In genomic region chr1:905071-905749, GRCh38 we compare ENCODE assay signal across 8 cellular contexts. TPM values are rescaled to one million over a fixed set of nuclear protein-coding genes. Genes with fewer than 3 reads are reported as not detected.
DNase-seq lines count a peak whose midpoint lies in the region; ATAC-seq and TF ChIP-seq lines count a peak whose summit lies in the region.

No MANE protein-coding gene starts in this region.

- H3K4me3 Mint-ChIP-seq in naive thymus-derived CD8-positive, alpha-beta T cell, result peak overlapping the region; percentile 67 to 89 (median 75)

- peak overlapping the region; percentile 64 for H3K4me3 ChIP-seq in OCI-LY7 (ENCODE audit: low read depth, low read length, poor library complexity, severe bottlenecking)
- H3K4me3 ChIP-seq in effector memory CD4-positive, alpha-beta T cell (ENCODE audit: insufficient read depth, low read depth, low read length, poor library complexity, severe bottlenecking), result peak overlapping the region; percentile 20

- H3K27ac ChIP-seq in OCI-LY7 (ENCODE audit: low read depth, low read length, poor library complexity, severe bottlenecking), result no peak overlapping the region
- H3K27ac ChIP-seq in effector memory CD4-positive, alpha-beta T cell (ENCODE audit: insufficient read depth, low read length, poor library complexity, severe bottlenecking), result no peak overlapping the region

- DNase-seq in NCI-H82 (lab: John Stamatoyannopoulos, UW) (peak; percentile 52), NCI-H82 treated with DMSO at 0.1 percent for 48 hours (lab: John Stamatoyannopoulos, UW; ENCODE audit: unreplicated experiment) (no peak), OCI-LY7 (ENCODE audit: low spot score) (peak; percentile 50), COLO668 (lab: John Stamatoyannopoulos, UW; ENCODE audit: unreplicated experiment) (no peak)
- no peak for DNase-seq in effector memory CD4-positive, alpha-beta T cell
- DNase-seq in naive thymus-derived CD8-positive, alpha-beta T cell, result peak in 4 of 10 donors; percentile 9 to 35 (median 27)
- no peak for DNase-seq in stimulated activated naive CD4-positive, alpha-beta T cell treated with Interleukin-2 at 50 U/mL for 16 hours (lab: John Stamatoyannopoulos, UW)

- POLR2A ChIA-PET in OCI-LY7 (lab: Charles Lee), result interaction anchor here (0.6 kb wide), 1 partner anchor 97 kb away, joined by 7 read pairs; no protein-coding TSS in a partner anchor
- POLR2A ChIA-PET in naive thymus-derived CD8-positive, alpha-beta T cell (lab: Charles Lee), result interaction anchor here (0.6 to 2.1 kb wide), 5 partner anchors 15 to 71 kb away, joined by 4 to 6 read pairs (median 4); partner anchors contain the start of gene NOC2L

- peak overlapping the region in 2 of 10 donors; percentile 34 to 75 for H3K27ac Mint-ChIP-seq in naive thymus-derived CD8-positive, alpha-beta T cell

- H3K9me3 ChIP-seq in OCI-LY7 (ENCODE audit: low read length), result no peaks in the 10 kb centered on the region
- H3K9me3 ChIP-seq in effector memory CD4-positive, alpha-beta T cell (ENCODE audit: control insufficient read depth, low read length), result no peaks in the 10 kb centered on the region

- H3K4me1 Mint-ChIP-seq in naive thymus-derived CD8-positive, alpha-beta T cell, result peaks cover 7 to 15% (median 12%) of the 10 kb centered on the region in 4 donors

- peak overlapping the region; percentile 56 for H3K4me2 ChIP-seq in OCI-LY7 (ENCODE audit: low read length)

- no peaks in the 10 kb centered on the region for H3K36me3 ChIP-seq in OCI-LY7 (ENCODE audit: insufficient read depth, low read length)
- H3K36me3 ChIP-seq in effector memory CD4-positive, alpha-beta T cell (ENCODE audit: control insufficient read depth, insufficient read depth, low read length), result no peaks in the 10 kb centered on the region

- H3K27me3 Mint-ChIP-seq in naive thymus-derived CD8-positive, alpha-beta T cell, result peaks cover 6 to 47% (median 22%) of the 10 kb centered on the region in 5 donors

- no TSS peak for BruUV-seq in OCI-LY7 (replicated peaks; lab: Mats Ljungman, UMichigan)

- H3K79me2 ChIP-seq in OCI-LY7 (ENCODE audit: insufficient read depth, low read depth, low read length), result no peaks in the 10 kb centered on the region

- no peaks in the 10 kb centered on the region for H4K20me1 ChIP-seq in OCI-LY7 (ENCODE audit: insufficient read depth, low read length)

- H3K27me3 ChIP-seq in effector memory CD4-positive, alpha-beta T cell (replicated peaks; ENCODE audit: control insufficient read depth, insufficient read depth, low read length, poor library complexity, severe bottlenecking), result peaks cover 19% of the 10 kb centered on the region

- peak; percentile 35 to 37 for ATAC-seq in naive thymus-derived CD8-positive, alpha-beta T cell
- no peak for ATAC-seq in GM19395 (IDR thresholded peaks at IDR 0.05; ENCODE audit: unreplicated experiment)

- peaks cover 7% of the 10 kb centered on the region for H3K4me1 ChIP-seq in OCI-LY7 (ENCODE audit: insufficient read depth, low read length, poor library complexity, severe bottlenecking)
- peaks cover 10% of the 10 kb centered on the region for H3K4me1 ChIP-seq in effector memory CD4-positive, alpha-beta T cell (ENCODE audit: control insufficient read depth, insufficient read depth, low read length, poor library complexity, severe bottlenecking)

- H3K9me3 Mint-ChIP-seq in naive thymus-derived CD8-positive, alpha-beta T cell, result peaks cover 0 to 5% (median 0%) of the 10 kb centered on the region in 9 donors

- H3K36me3 Mint-ChIP-seq in naive thymus-derived CD8-positive, alpha-beta T cell, result no peaks in the 10 kb centered on the region

- H3K9me2 ChIP-seq in OCI-LY7 (ENCODE audit: insufficient read depth, low read length), result no peaks in the 10 kb centered on the region

- peak overlapping the region; percentile 26; the same call in 1 of the 2 replicates for H2AFZ ChIP-seq in OCI-LY7 (ENCODE audit: low read length)

- no peak for TF ChIP-seq CTCF in OCI-LY7 (conservative IDR thresholded peaks at IDR 0.05; ENCODE audit: low read length)

- intact Hi-C loops in OCI-LY7 (cut with micrococcal nuclease; ENCODE audit: unreplicated experiment), result no loop called here

- CTCF ChIA-PET in OCI-LY7 (lab: Charles Lee; ENCODE audit: unreplicated experiment), result no interaction called here

RNA-seq across cellular contexts. Expression of gene SAMD11, which starts 18.5 kb away (rescaled TPM):
- total RNA-seq in OCI-LY7 (2014; rRNA removed; shearing (Covaris generic)), result 0.06 TPM in 1 of 2 replicates, not detected in the other
- total RNA-seq in OCI-LY7 (2022), result not detected in 2 replicates
- not detected for total RNA-seq in naive thymus-derived CD8-positive, alpha-beta T cell
- polyA plus RNA-seq in naive thymus-derived CD8-positive, alpha-beta T cell, result under 1 TPM in 1 of 3 donors, not detected in 2; 0.29 TPM

RNA-seq across cellular contexts. Expression of gene NOC2L, which starts 53.8 kb away (rescaled TPM):
- 77.9 and 84.0 TPM in 2 replicates for total RNA-seq in OCI-LY7 (2014; rRNA removed; shearing (Covaris generic))
- total RNA-seq in OCI-LY7 (2022), result 72.1 and 99.0 TPM in 2 replicates
- total RNA-seq in naive thymus-derived CD8-positive, alpha-beta T cell, result 10 to 100 TPM; 72.3 to 78.3 TPM
- polyA plus RNA-seq in naive thymus-derived CD8-positive, alpha-beta T cell, result 10 to 100 TPM; 49.5 to 68.2 (median 60.5) TPM

RNA-seq across cellular contexts. Expression of gene KLHL17, which starts 55.2 kb away (rescaled TPM):
- 20.7 and 21.7 TPM in 2 replicates for total RNA-seq in OCI-LY7 (2014; rRNA removed; shearing (Covaris generic))
- total RNA-seq in OCI-LY7 (2022), result 23.3 and 24.2 TPM in 2 replicates
- 10 to 100 TPM; 36.4 to 37.4 TPM for total RNA-seq in naive thymus-derived CD8-positive, alpha-beta T cell
- 1 to 10 TPM in 2 of 3 donors, under 1 TPM in 1; 0.94 to 2.0 (median 1.1) TPM for polyA plus RNA-seq in naive thymus-derived CD8-positive, alpha-beta T cell

Comparison
In these comparisons a context has a peak if more than half of its experiments do, and no peak if none do; other contexts are left out.
1. DNase-seq: peak in NCI-H82 (single experiment) and OCI-LY7 (single experiment); none in NCI-H82 treated with DMSO at 0.1 percent for 48 hours (single experiment), effector memory CD4-positive, alpha-beta T cell (0 of 3), COLO668 (single experiment) and stimulated activated naive CD4-positive, alpha-beta T cell treated with Interleukin-2 at 50 U/mL for 16 hours (single experiment).